In the genomic region with DNA sequence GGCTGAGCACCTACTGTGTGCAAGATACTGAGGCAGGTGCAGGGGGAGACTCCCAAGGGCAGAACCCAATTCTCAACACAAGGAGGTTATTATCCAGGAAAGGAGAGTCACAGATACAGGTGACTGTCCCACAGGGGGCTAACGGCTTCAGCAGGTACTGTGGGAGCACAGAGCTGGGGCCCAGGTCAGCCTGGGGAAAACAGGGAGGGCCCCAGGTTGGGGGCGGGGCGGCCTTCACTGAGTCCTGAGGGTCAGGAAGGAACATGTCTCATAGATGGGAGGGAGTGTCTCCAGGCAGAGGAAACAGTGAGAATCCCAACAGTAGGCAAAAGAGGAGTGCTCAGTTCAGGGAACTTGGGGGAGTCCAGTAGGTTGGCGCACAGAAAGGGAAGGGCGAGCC, we compare ENCODE assay signal across 17 cellular contexts.
DNase-seq lines count a peak whose midpoint lies in the region; ATAC-seq and TF ChIP-seq lines count a peak whose summit lies in the region.
"Had no signal": no experiment of that assay in that cellular context is flagged by ENCODE, and none has a peak within 500 bp of the region (broad histone marks: within the 10 kb centered on the region; RNA-seq: fewer than 3 reads in every experiment).

No MANE protein-coding gene starts in this region.

- H2BK12ac ChIP-seq in mesenchymal stem cell (ENCODE audit: low read length in 2 of 2) = no peak overlapping the region

- H4K8ac ChIP-seq in mesenchymal stem cell (ENCODE audit: low read length) = no peak overlapping the region

- peak; percentile 12 for DNase-seq in activated CD8-positive, alpha-beta memory T cell treated with anti-CD3 and anti-CD28 coated beads, Interleukin-2, amount 50 U/mL, for 48 hours
- no peak for DNase-seq in activated CD8-positive, alpha-beta memory T cell treated with anti-CD3 and anti-CD28 coated beads, Interleukin-2, amount 50 U/mL, for 4 hours
- DNase-seq in coronary artery (ENCODE audit: low spot score) (peak; percentile 49), mesenchymal stem cell (no peak)
- DNase-seq: Caco-2; CD4-positive, CD25-positive, alpha-beta regulatory T cell; CD8-positive, alpha-beta T cell; DMS153; DND-41; GM23248; H7; HCEC 1CT had no signal

- WGBS in mesenchymal stem cell = 90% methylated on average over 5 of the region's 5 CpGs

- no peak overlapping the region for H3K23ac ChIP-seq in mesenchymal stem cell (ENCODE audit: low read length in 2 of 2)

- no peak overlapping the region for H3K4me2 ChIP-seq in mesenchymal stem cell (ENCODE audit: low read length, poor library complexity, severe bottlenecking)
- H3K4me2 ChIP-seq: BLaER1 had no signal

- H2AFZ ChIP-seq in mesenchymal stem cell (ENCODE audit: low read depth, low read length) = no peak overlapping the region
- H2AFZ ChIP-seq: GM23248 had no signal

- H4K91ac ChIP-seq in mesenchymal stem cell (ENCODE audit: low read length) = no peak overlapping the region

- peak overlapping the region; percentile 2 for H2BK15ac ChIP-seq in mesenchymal stem cell (ENCODE audit: low read depth, poor library complexity, severe bottlenecking)

- no peaks in the 10 kb centered on the region for H3K36me3 ChIP-seq in mesenchymal stem cell (ENCODE audit: control insufficient read depth in 1 of 2, insufficient read depth in 2 of 2, low read depth in 1 of 2, low read length in 2 of 2)
- H3K36me3 ChIP-seq: BLaER1 had no signal

- no peak overlapping the region for H3K18ac ChIP-seq in mesenchymal stem cell (ENCODE audit: low read depth in 1 of 2, low read length in 2 of 2)

- H3K14ac ChIP-seq in mesenchymal stem cell (ENCODE audit: low read length in 2 of 2) = no peak overlapping the region

- no peak overlapping the region for H3K4ac ChIP-seq in mesenchymal stem cell (ENCODE audit: low read depth in 1 of 2, low read length in 2 of 2)

- H2BK120ac ChIP-seq in mesenchymal stem cell (ENCODE audit: low read depth, low read length) = no peak overlapping the region

- no peak for TF ChIP-seq CTCF in coronary artery (IDR thresholded peaks at IDR 0.05)

- H3K27me3 ChIP-seq in mesenchymal stem cell (ENCODE audit: control insufficient read depth in 1 of 2, insufficient read depth in 1 of 2, low read length in 2 of 2) = no peaks in the 10 kb centered on the region
- H3K27me3 ChIP-seq: BLaER1 had no signal

- no peak overlapping the region for H3K9ac ChIP-seq in mesenchymal stem cell (ENCODE audit: low read length)
- H3K9ac ChIP-seq: BLaER1, GM23248 had no signal

- H2BK5ac ChIP-seq in mesenchymal stem cell (ENCODE audit: low read depth, low read length, poor library complexity, severe bottlenecking) = no peak overlapping the region

- no peak overlapping the region for H3K27ac ChIP-seq in coronary artery
- no peak overlapping the region for H3K27ac ChIP-seq in mesenchymal stem cell (ENCODE audit: low read length, poor library complexity, severe bottlenecking)
- H3K27ac ChIP-seq: 22Rv1, BLaER1, C4-2B, GM23248 had no signal

- H2AK5ac ChIP-seq in mesenchymal stem cell (ENCODE audit: low read length, severe bottlenecking) = no peak overlapping the region

- no peaks in the 10 kb centered on the region for H3K9me3 ChIP-seq in mesenchymal stem cell (ENCODE audit: control insufficient read depth, low read length)
- H3K9me3 ChIP-seq: BLaER1 had no signal

- ATAC-seq in HG03460 (IDR thresholded peaks at IDR 0.05; ENCODE audit: unreplicated experiment) (no peak), HG03159 (IDR thresholded peaks at IDR 0.05; ENCODE audit: unreplicated experiment) (no peak)
- ATAC-seq: CD8-positive, alpha-beta T cell had no signal

- peaks cover 3% of the 10 kb centered on the region for H3K4me1 ChIP-seq in mesenchymal stem cell (ENCODE audit: control insufficient read depth, insufficient read depth, low read depth, low read length)
- H3K4me1 ChIP-seq: BLaER1, Caco-2 had no signal

- H3K4me3 ChIP-seq in coronary artery (no peak overlapping the region), mesenchymal stem cell (ENCODE audit: insufficient read depth in 1 of 2, low read depth in 1 of 2, low read length in 2 of 2) (no peak overlapping the region)
- H3K4me3 ChIP-seq: BLaER1, GM23248 had no signal

- no peaks in the 10 kb centered on the region for H3K79me1 ChIP-seq in mesenchymal stem cell (replicated peaks; ENCODE audit: low read length, poor library complexity, severe bottlenecking)

Comparison
In these comparisons a context has a peak if more than half of its experiments do, and no peak if none do; other contexts are left out.
1. DNase-seq: peak in activated CD8-positive, alpha-beta memory T cell treated with anti-CD3 and anti-CD28 coated beads, Interleukin-2, amount 50 U/mL, for 48 hours (single experiment) and coronary artery (single experiment); none in activated CD8-positive, alpha-beta memory T cell treated with anti-CD3 and anti-CD28 coated beads, Interleukin-2, amount 50 U/mL, for 4 hours (single experiment) and mesenchymal stem cell (single experiment).